Comparison of ENCODE assay signal across 22 cellular contexts in genomic region chr4:55284331-55284730, GRCh38.
"Had no signal": no experiment of that assay in that cellular context is flagged by ENCODE, and none has a peak within 500 bp of the region (broad histone marks: within the 10 kb centered on the region; RNA-seq: fewer than 3 reads in every experiment).

No MANE protein-coding gene starts in this region.

- H3K4me3 ChIP-seq: colonic mucosa, esophagus muscularis mucosa, gastrocnemius medialis, heart right ventricle, left lung, lower lobe of right lung, mucosa of descending colon had no signal

- H3K9me3 ChIP-seq: colonic mucosa had no signal

- H3K27me3 ChIP-seq: colonic mucosa, esophagus muscularis mucosa, gastrocnemius medialis, heart right ventricle, left lung had no signal

- H3K36me3 ChIP-seq: colonic mucosa, esophagus muscularis mucosa, gastrocnemius medialis, heart right ventricle, left lung, lower lobe of right lung had no signal

- FAIRE-seq: endothelial cell of umbilical vein, islet of Langerhans, keratinocyte had no signal

- ATAC-seq: effector memory CD8-positive, alpha-beta T cell; gastrocnemius medialis; heart right ventricle; left cardiac atrium; left lung; left ventricle myocardium superior; lower lobe of right lung; mucosa of descending colon; naive thymus-derived CD8-positive, alpha-beta T cell had no signal

- DNase-seq: colonic mucosa; cortex of kidney; effector CD8-positive, alpha-beta T cell; effector memory CD8-positive, alpha-beta T cell; foreskin melanocyte; gastrocnemius medialis; glutamatergic neuron; head of caudate nucleus; heart right ventricle; hippocampal formation; left cardiac atrium; left lung; left ventricle myocardium superior; lower lobe of right lung; mesenchymal stem cell; mucosa of descending colon; naive B cell; naive thymus-derived CD8-positive, alpha-beta T cell had no signal

- H3K4me1 ChIP-seq: colonic mucosa, esophagus muscularis mucosa, gastrocnemius medialis, heart right ventricle, left lung, lower lobe of right lung had no signal

- H3K27ac ChIP-seq: colonic mucosa, esophagus muscularis mucosa, gastrocnemius medialis, heart right ventricle, left lung, lower lobe of right lung had no signal
